In the genomic region with DNA sequence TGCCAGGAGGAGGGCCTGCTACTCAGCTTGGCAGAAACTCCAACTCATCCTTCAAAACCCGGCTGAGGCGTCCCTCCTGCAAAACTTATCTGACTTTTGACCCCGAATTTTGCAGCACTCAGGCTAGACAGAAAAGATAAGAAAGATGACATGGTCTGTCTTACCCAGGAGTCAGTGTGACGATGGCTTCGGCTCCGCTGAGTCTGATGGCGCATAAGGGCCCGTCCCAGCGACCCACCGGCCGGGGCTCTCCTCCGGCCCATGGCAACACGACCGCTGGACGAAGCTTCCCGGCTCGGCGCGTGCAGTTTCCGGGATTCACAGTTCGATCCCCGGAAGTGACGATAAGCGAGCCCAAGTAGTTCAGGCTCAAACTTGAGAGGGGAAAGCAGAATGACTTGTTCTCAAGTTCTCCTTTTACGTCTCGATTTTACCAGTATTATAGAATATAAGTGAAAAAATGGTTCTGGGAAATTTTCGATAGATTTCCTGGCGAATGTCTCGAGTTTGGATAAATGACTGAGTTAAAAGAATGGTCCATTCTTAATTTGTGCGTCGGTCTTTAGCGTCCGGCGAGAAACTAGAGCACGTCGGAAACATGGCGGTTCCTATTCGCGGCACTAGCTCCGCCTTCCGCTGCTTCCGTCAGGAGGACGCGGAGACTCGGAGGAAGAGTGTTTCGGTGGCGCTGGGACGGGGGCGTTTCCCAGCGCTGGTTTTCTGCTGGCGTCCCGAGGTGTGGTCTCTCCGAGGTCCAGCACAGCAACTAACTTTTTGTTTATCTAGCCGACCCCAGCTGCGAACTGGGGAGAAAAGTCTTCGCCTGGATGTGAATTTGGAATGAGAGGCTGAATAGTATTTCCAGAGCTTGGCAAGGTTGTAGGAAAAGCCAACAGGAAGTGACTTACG, we compare ENCODE assay signal across 8 cellular contexts. TPM values are rescaled to one million over a fixed set of nuclear protein-coding genes. Genes with fewer than 3 reads are reported as not detected.
A peak's percentile ranks its signal among the peaks of the same experiment; 100 is the strongest.
DNase-seq lines count a peak whose midpoint lies in the region; ATAC-seq and TF ChIP-seq lines count a peak whose summit lies in the region.

A gene (minus strand): TSS at position 292 of the 909 bp plus-strand sequence. CDS start 29 bp downstream, at position 263.

- peaks cover 62% of the 10 kb centered on the region for H3K4me1 Mint-ChIP-seq in activated T-cell treated with anti-CD3 and anti-CD28 coated beads, Interleukin-2, amount 50 U/mL, for 4 hours (ENCODE audit: low read depth)

- 0% methylated on average over 57 of the region's 57 CpGs for WGBS in esophagus, 2 donors

- intact Hi-C loops in Panc1 (cut with micrococcal nuclease; ENCODE audit: unreplicated experiment): no loop called here

- H3K36me3 ChIP-seq in Panc1 (ENCODE audit: control insufficient read depth, insufficient read depth, low read length) (peaks cover 15% of the 10 kb centered on the region), esophagus (ENCODE audit: control insufficient read depth in 2 of 2, insufficient read depth in 2 of 2, low read length in 1 of 2) (peaks cover 0 to 6% of the 10 kb centered on the region in 2 donors), mucosa of stomach (ENCODE audit: control insufficient read depth, insufficient read depth, low read length) (no peaks in the 10 kb centered on the region)

- in situ Hi-C loops in Panc1 (cut with HindIII; ENCODE audit: low pct_unique_long_range_greater_than_20kb, low sequenced_read_pairs): no loop called here

- H3K4me3 ChIP-seq in Panc1 (ENCODE audit: low read depth in 2 of 2, low read length in 2 of 2): peak within 1 kb of the TSS; percentile 92 to 95
- peak within 1 kb of the TSS; percentile 84 for H3K4me3 ChIP-seq in esophagus (ENCODE audit: low read depth in 1 of 2, low read length in 2 of 2)
- peak within 1 kb of the TSS; percentile 96 for H3K4me3 ChIP-seq in mucosa of stomach (ENCODE audit: low read length)

- peak within 1 kb of the TSS; percentile 88 for H3K9ac ChIP-seq in mucosa of stomach (ENCODE audit: low read length)

- H3K27ac ChIP-seq in Panc1 (ENCODE audit: low read length): peak within 1 kb of the TSS; percentile 99
- peak within 1 kb of the TSS; percentile 85 to 94 for H3K27ac ChIP-seq in esophagus (ENCODE audit: low read depth in 2 of 2, low read length in 1 of 2)

- H3K9me3 ChIP-seq in Panc1 (ENCODE audit: control insufficient read depth, insufficient read depth, low read depth, low read length) (no peaks in the 10 kb centered on the region), esophagus (ENCODE audit: control insufficient read depth in 2 of 2, insufficient read depth in 1 of 2, low read depth in 1 of 2, low read length in 1 of 2) (no peaks in the 10 kb centered on the region), mucosa of stomach (ENCODE audit: control insufficient read depth, low read length) (no peaks in the 10 kb centered on the region)

- H3K27me3 Mint-ChIP-seq in activated T-cell treated with anti-CD3 and anti-CD28 coated beads, Interleukin-2, amount 50 U/mL, for 4 hours (ENCODE audit: low read depth): no peaks in the 10 kb centered on the region

- BruUV-seq in Panc1 (replicated peaks; lab: Mats Ljungman, UMichigan): no TSS peak

- ATAC-seq in GM21717 (IDR thresholded peaks at IDR 0.05; ENCODE audit: unreplicated experiment) (peak; percentile 77), Panc1 (peak; percentile 97)
- peak; percentile 80 to 83 for ATAC-seq in activated T-cell treated with anti-CD3 and anti-CD28 coated beads, Interleukin-2, amount 50 U/mL, for 4 hours

- DNase-seq in DMS153 treated with DMSO at 0.1 percent for 48 hours (lab: John Stamatoyannopoulos, UW; ENCODE audit: unreplicated experiment) (peak; percentile 100), KG1 (lab: John Stamatoyannopoulos, UW) (peak; percentile 97), Panc1 (ENCODE audit: low read depth, low spot score) (peak; percentile 92)
- peak; percentile 86 for DNase-seq in activated T-cell treated with anti-CD3 and anti-CD28 coated beads, Interleukin-2, amount 50 U/mL, for 4 hours
- peak; percentile 76 to 83 for DNase-seq in stimulated activated CD8-positive, alpha-beta memory T cell treated with anti-CD3 and anti-CD28 coated beads, Interleukin-7, amount 100 ng/mL, for 1 hour (ENCODE audit: low read depth in 2 of 2)

- CTCF ChIA-PET in Panc1 (lab: Charles Lee): interaction anchor here (0.6 to 2.3 kb wide), 7 partner anchors 11 to 599 kb away, joined by 3 to 14 read pairs (median 3); a partner anchor contains a TSS

- H3K4me1 ChIP-seq in Panc1 (ENCODE audit: control insufficient read depth, insufficient read depth, low read length) (peaks cover 17% of the 10 kb centered on the region), esophagus (ENCODE audit: control insufficient read depth in 2 of 2, insufficient read depth in 2 of 2, low read length in 1 of 2) (no peaks in the 10 kb centered on the region), mucosa of stomach (ENCODE audit: control insufficient read depth, insufficient read depth, low read length) (peaks cover 7% of the 10 kb centered on the region)

- H3K27me3 ChIP-seq in Panc1 (ENCODE audit: control insufficient read depth, insufficient read depth, low read length): no peaks in the 10 kb centered on the region
- H3K27me3 ChIP-seq in esophagus (ENCODE audit: control insufficient read depth in 1 of 2, insufficient read depth in 2 of 2, low read length in 2 of 2): no peaks in the 10 kb centered on the region
- H3K27me3 ChIP-seq in mucosa of stomach (ENCODE audit: control insufficient read depth, insufficient read depth, low read length): no peaks in the 10 kb centered on the region

- POLR2A ChIA-PET in Panc1 (lab: Charles Lee): interaction anchor here (0.5 to 1.2 kb wide), 3 partner anchors 276 to 589 kb away, joined by 3 to 9 read pairs (median 3); no protein-coding TSS in a partner anchor

- H3K4me3 Mint-ChIP-seq in activated T-cell treated with anti-CD3 and anti-CD28 coated beads, Interleukin-2, amount 50 U/mL, for 4 hours: peak within 1 kb of the TSS; percentile 100

- peaks cover 23% of the 10 kb centered on the region for H3K36me3 Mint-ChIP-seq in activated T-cell treated with anti-CD3 and anti-CD28 coated beads, Interleukin-2, amount 50 U/mL, for 4 hours (ENCODE audit: insufficient read depth)

- H3K9me3 Mint-ChIP-seq in activated T-cell treated with anti-CD3 and anti-CD28 coated beads, Interleukin-2, amount 50 U/mL, for 4 hours: no peaks in the 10 kb centered on the region

- TF ChIP-seq CTCF in Panc1 (IDR thresholded peaks at IDR 0.05): no peak

RNA-seq across cellular contexts. Expression of the gene that starts here (rescaled TPM):
- total RNA-seq in Panc1 (2021; ENCODE audit: unreplicated experiment): 72.9 TPM
- 52.9 TPM for polyA plus RNA-seq in Panc1 (2012; ENCODE audit: insufficient read length)
- total RNA-seq in activated T-cell treated with anti-CD3 and anti-CD28 coated beads, Interleukin-2, amount 50 U/mL, for 4 hours: 10 to 100 TPM; 68.4 to 82.0 (median 70.3) TPM
- polyA plus RNA-seq in esophagus: 10 to 100 TPM; 14.1 to 26.5 TPM

Comparison
In these comparisons a context has a peak if more than half of its experiments do, and no peak if none do; other contexts are left out.
1. Peak in every context shown above with its lines: DNase-seq, ATAC-seq, H3K4me3 ChIP-seq and H3K27ac ChIP-seq.